9 cellular contexts compared by ENCODE assay signal in the genomic region with DNA sequence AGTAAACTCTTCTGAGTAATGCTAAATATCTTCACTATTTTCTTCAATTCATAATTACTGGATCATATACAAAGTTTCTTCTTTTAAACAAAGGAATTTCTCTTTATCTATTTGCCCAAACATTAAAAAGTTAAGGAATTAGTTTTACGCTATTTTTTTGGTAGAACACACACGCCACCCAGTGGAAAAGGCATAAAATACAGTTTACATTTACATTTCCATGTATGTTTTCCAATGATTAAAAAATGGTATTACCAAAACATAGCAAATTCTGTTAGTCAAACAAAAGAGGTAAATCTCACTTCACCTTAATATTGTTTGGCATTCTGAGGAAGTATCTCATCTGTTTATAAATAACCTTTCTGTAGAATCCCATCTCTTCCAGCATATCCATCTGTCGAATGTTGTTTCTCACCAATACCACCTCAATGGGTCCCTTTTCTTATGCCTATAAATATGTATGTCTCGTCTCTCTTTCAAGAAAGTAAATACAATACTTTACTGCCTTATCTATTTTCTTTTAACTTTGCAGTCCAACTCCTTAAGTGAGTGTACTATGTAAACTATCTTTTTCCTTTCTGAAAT. TPM values are rescaled to one million over a fixed set of nuclear protein-coding genes. Genes with fewer than 3 reads are reported as not detected.
DNase-seq lines count a peak whose midpoint lies in the region; ATAC-seq, FAIRE-seq and TF ChIP-seq lines count a peak whose summit lies in the region.
"Had no signal": no experiment of that assay in that cellular context is flagged by ENCODE, and none has a peak within 500 bp of the region (broad histone marks: within the 10 kb centered on the region; RNA-seq: fewer than 3 reads in every experiment).

No MANE protein-coding gene starts in this region.

- no peak for ATAC-seq in activated T-helper 17 cell treated with anti-CD3 and anti-CD28 coated beads, Interleukin-2, amount 50 U/mL, for 72 hours (replicated peaks)
- ATAC-seq in GM21717 (IDR thresholded peaks at IDR 0.05; ENCODE audit: unreplicated experiment), result no peak
- no peak for ATAC-seq in HG03095 (IDR thresholded peaks at IDR 0.05; ENCODE audit: unreplicated experiment)

- no peaks in the 10 kb centered on the region for H3K36me3 ChIP-seq in CD4-positive, alpha-beta memory T cell (ENCODE audit: insufficient read depth, low read length)
- H3K36me3 ChIP-seq in Peyer's patch (no peaks in the 10 kb centered on the region), trophoblast cell (ENCODE audit: control insufficient read depth in 1 of 2, insufficient read depth in 2 of 2, low read length in 2 of 2) (no peaks in the 10 kb centered on the region)

- CTCF ChIA-PET in CD4-positive, alpha-beta memory T cell (lab: Charles Lee; ENCODE audit: partially characterized antibody), result interaction anchor here (0.6 to 2.5 kb wide), 5 partner anchors 13 to 1152 kb away, joined by 3 to 11 read pairs (median 4); no protein-coding TSS in a partner anchor

- no peak overlapping the region for H4K8ac ChIP-seq in trophoblast cell (ENCODE audit: low read depth, low read length)

- H3K14ac ChIP-seq in trophoblast cell (ENCODE audit: low read length), result no peak overlapping the region

- no peak overlapping the region for H2AK5ac ChIP-seq in trophoblast cell (ENCODE audit: low read length)

- H3K4me1 ChIP-seq in CD4-positive, alpha-beta memory T cell (ENCODE audit: insufficient read depth, low read length), result no peaks in the 10 kb centered on the region
- H3K4me1 ChIP-seq in Peyer's patch (no peaks in the 10 kb centered on the region), trophoblast cell (ENCODE audit: control insufficient read depth in 1 of 2, insufficient read depth in 2 of 2, low read length in 2 of 2) (no peaks in the 10 kb centered on the region)

- no peaks in the 10 kb centered on the region for H3K9me3 Mint-ChIP-seq in CD4-positive, alpha-beta memory T cell
- H3K9me3 Mint-ChIP-seq in activated T-helper 17 cell treated with anti-CD3 and anti-CD28 coated beads, Interleukin-2, amount 50 U/mL, for 72 hours, result no peaks in the 10 kb centered on the region

- H3K27ac Mint-ChIP-seq in CD4-positive, alpha-beta memory T cell, result no peak overlapping the region
- no peak overlapping the region for H3K27ac Mint-ChIP-seq in activated T-helper 17 cell treated with anti-CD3 and anti-CD28 coated beads, Interleukin-2, amount 50 U/mL, for 72 hours

- intact Hi-C loops in CD4-positive, alpha-beta memory T cell (cut with micrococcal nuclease), result loop anchor here (1.0 to 10.0 kb wide), 4 partner anchors 71 to 393 kb away; partner anchors contain the start of genes HSPD1 and SF3B1

- peaks cover 4 to 5% of the 10 kb centered on the region in 2 donors for H3K27me3 Mint-ChIP-seq in CD4-positive, alpha-beta memory T cell
- H3K27me3 Mint-ChIP-seq in activated T-helper 17 cell treated with anti-CD3 and anti-CD28 coated beads, Interleukin-2, amount 50 U/mL, for 72 hours, result no peaks in the 10 kb centered on the region

- TF ChIP-seq POLR2A in GM12892 (IDR thresholded peaks at IDR 0.05; ENCODE audit: low read depth, low read length) (no peak), Peyer's patch (IDR thresholded peaks at IDR 0.05) (no peak)

- no peaks in the 10 kb centered on the region for H3K79me2 ChIP-seq in trophoblast cell (ENCODE audit: control insufficient read depth, insufficient read depth, low read length, poor library complexity)

- no peak overlapping the region for H2BK5ac ChIP-seq in trophoblast cell (ENCODE audit: low read depth, low read length, poor library complexity)

- WGBS in trophoblast cell (ENCODE audit: extremely low coverage, insufficient coverage, insufficient read length), result no CpG with 5 or more reads among the region's 4 CpGs

- no peak overlapping the region for H2AFZ ChIP-seq in trophoblast cell (ENCODE audit: insufficient read depth, low read length, poor library complexity)

- no peak overlapping the region for H3K4ac ChIP-seq in trophoblast cell (ENCODE audit: low read depth, low read length)

- DNase-seq in CD4-positive, alpha-beta memory T cell, result peak in 4 of 5 donors; percentile 32 to 46 (median 40)
- DNase-seq in GM12892 (ENCODE audit: insufficient read length) (no peak), Peyer's patch (no peak), epithelial cell of esophagus (ENCODE audit: low read depth) (peak; percentile 48), trophoblast cell (peak; percentile 13 to 74)

- peaks cover 0 to 2% (median 0%) of the 10 kb centered on the region in 4 donors for H3K4me1 Mint-ChIP-seq in CD4-positive, alpha-beta memory T cell
- H3K4me1 Mint-ChIP-seq in activated T-helper 17 cell treated with anti-CD3 and anti-CD28 coated beads, Interleukin-2, amount 50 U/mL, for 72 hours, result peaks cover 4% of the 10 kb centered on the region

- no peak overlapping the region for H3K4me3 Mint-ChIP-seq in CD4-positive, alpha-beta memory T cell
- no peak overlapping the region for H3K4me3 Mint-ChIP-seq in activated T-helper 17 cell treated with anti-CD3 and anti-CD28 coated beads, Interleukin-2, amount 50 U/mL, for 72 hours

- no peak overlapping the region for H3K4me2 ChIP-seq in trophoblast cell (ENCODE audit: low read length)

- H3K9me3 ChIP-seq in CD4-positive, alpha-beta memory T cell (ENCODE audit: control insufficient read depth in 1 of 2, low read length in 2 of 2), result no peaks in the 10 kb centered on the region
- H3K9me3 ChIP-seq in Peyer's patch (no peaks in the 10 kb centered on the region), trophoblast cell (ENCODE audit: insufficient read depth, low read depth, low read length) (no peaks in the 10 kb centered on the region)

- H4K91ac ChIP-seq in trophoblast cell (ENCODE audit: low read depth, low read length), result no peak overlapping the region

- peak; percentile 77 for FAIRE-seq in GM12892 (lab: Jason Lieb, UNC)

- no peak overlapping the region for H3K27ac ChIP-seq in CD4-positive, alpha-beta memory T cell (ENCODE audit: low read depth, low read length)
- H3K27ac ChIP-seq in Peyer's patch, result no peak overlapping the region
- H3K27ac ChIP-seq in trophoblast cell (ENCODE audit: low read depth, low read length), result no peak overlapping the region

- no peak overlapping the region for H4K12ac ChIP-seq in trophoblast cell (ENCODE audit: low read depth, low read length)

- peak; percentile 33 to 83 (median 79) for TF ChIP-seq CTCF in Peyer's patch (IDR thresholded peaks at IDR 0.05)
- peak; percentile 55 for TF ChIP-seq CTCF in epithelial cell of esophagus (IDR thresholded peaks at IDR 0.05; ENCODE audit: insufficient read depth, low read depth, low read length, missing control alignments)

- H3K23ac ChIP-seq in trophoblast cell (ENCODE audit: low read length), result no peak overlapping the region

- no peak overlapping the region for H2BK12ac ChIP-seq in trophoblast cell (ENCODE audit: low read length)

- no peaks in the 10 kb centered on the region for H3K27me3 ChIP-seq in CD4-positive, alpha-beta memory T cell (ENCODE audit: insufficient read depth, low read length)
- no peaks in the 10 kb centered on the region for H3K27me3 ChIP-seq in Peyer's patch
- no peaks in the 10 kb centered on the region for H3K27me3 ChIP-seq in trophoblast cell (ENCODE audit: insufficient read depth, low read length)

- H3K9ac ChIP-seq in trophoblast cell (ENCODE audit: low read length), result no peak overlapping the region

- POLR2A ChIA-PET in CD4-positive, alpha-beta memory T cell (lab: Charles Lee; ENCODE audit: partially characterized antibody), result interaction anchor here (1.9 kb wide), 1 partner anchor 72 kb away, joined by 4 read pairs; no protein-coding TSS in a partner anchor

- no peak overlapping the region for H3K4me3 ChIP-seq in CD4-positive, alpha-beta memory T cell (ENCODE audit: low read length in 2 of 2)
- H3K4me3 ChIP-seq in Peyer's patch (no peak overlapping the region), epithelial cell of esophagus (ENCODE audit: low read length) (no peak overlapping the region), trophoblast cell (ENCODE audit: low read depth, low read length) (no peak overlapping the region)

- no peak overlapping the region for H3K18ac ChIP-seq in trophoblast cell (ENCODE audit: low read length)

- no peaks in the 10 kb centered on the region for H3K79me1 ChIP-seq in trophoblast cell (ENCODE audit: low read length)

- no peak overlapping the region for H2BK120ac ChIP-seq in trophoblast cell (ENCODE audit: insufficient read depth, low read length, poor library complexity)

- no peaks in the 10 kb centered on the region for H3K36me3 Mint-ChIP-seq in CD4-positive, alpha-beta memory T cell
- H3K36me3 Mint-ChIP-seq in activated T-helper 17 cell treated with anti-CD3 and anti-CD28 coated beads, Interleukin-2, amount 50 U/mL, for 72 hours (ENCODE audit: low read depth), result no peaks in the 10 kb centered on the region

RNA-seq across cellular contexts. Expression of gene BOLL, which starts 7.2 kb away (rescaled TPM):
- not detected for total RNA-seq in CD4-positive, alpha-beta memory T cell
- not detected for polyA plus RNA-seq in CD4-positive, alpha-beta memory T cell
- 0.28 TPM for polyA plus RNA-seq in GM12892 (2012; ENCODE audit: missing spikeins)
- total RNA-seq in Peyer's patch, result not detected
- not detected in 2 replicates for polyA plus RNA-seq in trophoblast cell (2013)
- total RNA-seq in activated T-helper 17 cell treated with anti-CD3 and anti-CD28 coated beads, Interleukin-2, amount 50 U/mL, for 72 hours, result not detected
- total RNA-seq: T-helper 2 cell treated with Interferon-gamma antibody and Interleukin-4, amounts not matched to agents 100 ng/mL and 5 ng/mL, for 36 hours had no signal

RNA-seq across cellular contexts. Expression of gene PLCL1, which starts 26.5 kb away (rescaled TPM):
- total RNA-seq in CD4-positive, alpha-beta memory T cell, result 10 to 100 TPM; 16.9 to 17.6 TPM
- polyA plus RNA-seq in CD4-positive, alpha-beta memory T cell, result 1 to 10 TPM; 5.5 to 8.0 TPM
- 0.17 TPM for polyA plus RNA-seq in GM12892 (2012; ENCODE audit: missing spikeins)
- 1 to 10 TPM in 3 of 4 donors, not detected in 1; 1.9 to 5.8 (median 2.8) TPM for total RNA-seq in Peyer's patch
- 0.14 TPM in 2 replicates for polyA plus RNA-seq in trophoblast cell (2013)
- 1 to 10 TPM in 1 of 2 donors, under 1 TPM in 1; 0.87 to 1.2 TPM for total RNA-seq in activated T-helper 17 cell treated with anti-CD3 and anti-CD28 coated beads, Interleukin-2, amount 50 U/mL, for 72 hours

Comparison
In these comparisons a context has a peak if more than half of its experiments do, and no peak if none do; other contexts are left out.
1. DNase-seq: peak in CD4-positive, alpha-beta memory T cell (4 of 5), epithelial cell of esophagus (single experiment) and trophoblast cell (2 of 2); none in GM12892 (single experiment) and Peyer's patch (0 of 3).